Comparison of ENCODE assay signal across 8 cellular contexts in genomic region chr1:32538887-32539583, GRCh38. TPM values are rescaled to one million over a fixed set of nuclear protein-coding genes. Genes with fewer than 3 reads are reported as not detected.
A peak's percentile ranks its signal among the peaks of the same experiment; 100 is the strongest.
DNase-seq lines count a peak whose midpoint lies in the region; ATAC-seq and TF ChIP-seq lines count a peak whose summit lies in the region.

ZBTB8A (plus strand) TSS chr1:32539427; CDS start chr1:32592932, 53,505 bp downstream.

- H3K9me3 ChIP-seq in CD4-positive, CD25-positive, alpha-beta regulatory T cell (ENCODE audit: control insufficient read depth in 2 of 2, low read length in 2 of 2) = no peaks in the 10 kb centered on the region
- no peaks in the 10 kb centered on the region for H3K9me3 ChIP-seq in right atrium auricular region

- no peaks in the 10 kb centered on the region for H3K36me3 ChIP-seq in CD4-positive, CD25-positive, alpha-beta regulatory T cell (ENCODE audit: control insufficient read depth, insufficient read depth, low read length)
- no peaks in the 10 kb centered on the region for H3K36me3 ChIP-seq in right atrium auricular region

- H3K4me1 Mint-ChIP-seq in CD4-positive, CD25-positive, alpha-beta regulatory T cell = peaks cover 5 to 13% (median 5%) of the 10 kb centered on the region in 4 donors

- peaks cover 0 to 2% (median 0%) of the 10 kb centered on the region in 7 donors for H3K9me3 Mint-ChIP-seq in CD4-positive, CD25-positive, alpha-beta regulatory T cell

- no peak within 1 kb of the TSS for H3K27ac Mint-ChIP-seq in CD4-positive, CD25-positive, alpha-beta regulatory T cell

- peak in 1 of 3 donors; percentile 10 for DNase-seq in CD4-positive, CD25-positive, alpha-beta regulatory T cell
- DNase-seq in HPDE6-E6E7 (ENCODE audit: extremely low spot score) (peak; percentile 40), OCI-M1 (lab: John Stamatoyannopoulos, UW) (peak; percentile 17), astrocyte of the cerebellum (ENCODE audit: low read depth) (peak; percentile 13), right atrium auricular region (ENCODE audit: low spot score) (peak; percentile 58), posterior vena cava (ENCODE audit: low spot score) (peak; percentile 82), middle frontal gyrus (ENCODE audit: extremely low spot score, low spot score) (no peak)

- peaks cover 10% of the 10 kb centered on the region for H3K4me1 ChIP-seq in CD4-positive, CD25-positive, alpha-beta regulatory T cell (ENCODE audit: control insufficient read depth, insufficient read depth, low read length, poor library complexity, severe bottlenecking)
- peaks cover 0 to 10% of the 10 kb centered on the region in 2 donors for H3K4me1 ChIP-seq in right atrium auricular region

- peaks cover 3% of the 10 kb centered on the region for H3K36me3 Mint-ChIP-seq in CD4-positive, CD25-positive, alpha-beta regulatory T cell

- ATAC-seq in CD4-positive, CD25-positive, alpha-beta regulatory T cell (ENCODE audit: low read depth in 2 of 2) = no peak
- no peak for ATAC-seq in HG03097 (IDR thresholded peaks at IDR 0.05; ENCODE audit: low FRiP score, unreplicated experiment)

- TF ChIP-seq CTCF in astrocyte of the cerebellum (IDR thresholded peaks at IDR 0.05; ENCODE audit: low read depth, low read length, missing control alignments) (no peak), right atrium auricular region (IDR thresholded peaks at IDR 0.05) (no peak)

- H3K27ac ChIP-seq in CD4-positive, CD25-positive, alpha-beta regulatory T cell (ENCODE audit: insufficient read depth, low read length, poor library complexity, severe bottlenecking) = no peak within 1 kb of the TSS
- H3K27ac ChIP-seq in right atrium auricular region = peak within 1 kb of the TSS; percentile 67 to 70

- H3K4me3 ChIP-seq in CD4-positive, CD25-positive, alpha-beta regulatory T cell (ENCODE audit: low read depth, low read length) = no peak within 1 kb of the TSS
- H3K4me3 ChIP-seq in astrocyte of the cerebellum (ENCODE audit: low read depth, low read length) (peak within 1 kb of the TSS; percentile 55), right atrium auricular region (peak within 1 kb of the TSS; percentile 56 to 57)

- H3K4me3 Mint-ChIP-seq in CD4-positive, CD25-positive, alpha-beta regulatory T cell = peak within 1 kb of the TSS; percentile 71 to 88 (median 84)

- H3K27me3 ChIP-seq in CD4-positive, CD25-positive, alpha-beta regulatory T cell (ENCODE audit: control insufficient read depth, insufficient read depth, low read length) = peaks cover 46% of the 10 kb centered on the region
- no peaks in the 10 kb centered on the region for H3K27me3 ChIP-seq in right atrium auricular region

- H3K27me3 Mint-ChIP-seq in CD4-positive, CD25-positive, alpha-beta regulatory T cell = peaks cover 77% of the 10 kb centered on the region

- intact Hi-C loops in posterior vena cava (cut with DNase I) = no loop called here

- in situ Hi-C loops in astrocyte of the cerebellum (cut with HindIII; ENCODE audit: low sequenced_read_pairs) = no loop called here

RNA-seq across cellular contexts. Expression of gene ZBTB8A, which starts in this region (rescaled TPM):
- 0.12 TPM for total RNA-seq in CD4-positive, CD25-positive, alpha-beta regulatory T cell
- not detected for polyA plus RNA-seq in CD4-positive, CD25-positive, alpha-beta regulatory T cell
- 1 to 10 TPM; 3.3 to 4.8 TPM for total RNA-seq in right atrium auricular region
- 10 to 100 TPM; 10.4 TPM for total RNA-seq in posterior vena cava
